ENCODE assay signal across 32 cellular contexts in the genomic region with DNA sequence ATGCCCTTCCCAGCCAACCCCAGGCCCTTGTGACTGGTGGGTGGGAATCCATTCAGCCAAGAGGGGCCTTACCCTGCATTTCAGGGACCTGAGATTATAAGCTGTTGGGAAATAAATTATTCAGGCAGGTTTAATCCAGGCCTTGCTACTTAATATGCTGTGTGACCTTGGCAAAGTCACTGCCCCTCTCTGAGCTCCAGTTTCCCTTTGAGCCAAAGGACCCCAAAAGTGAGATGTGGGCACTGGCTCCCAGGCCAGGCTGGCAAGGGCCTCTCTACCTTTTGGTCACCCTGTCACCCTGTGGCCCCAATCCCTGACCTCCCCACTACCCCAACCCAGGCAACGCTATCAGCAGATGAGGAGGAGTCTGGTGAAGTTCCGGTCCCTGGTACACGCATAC.
"Had no signal": no experiment of that assay in that cellular context is flagged by ENCODE, and none has a peak within 500 bp of the region (broad histone marks: within the 10 kb centered on the region; RNA-seq: fewer than 3 reads in every experiment).

No MANE protein-coding gene starts in this region.

- H3K36me3 ChIP-seq: ovary, spleen, suprapubic skin, tibial artery, transverse colon, upper lobe of right lung, uterus had no signal

- H3K4me3 ChIP-seq: ovary, psoas muscle, skin epidermis, smooth muscle cell, spleen, suprapubic skin, testis, tibial artery, transverse colon, upper lobe of right lung, uterus had no signal

- H3K27ac Mint-ChIP-seq: natural killer cell treated with Interleukin-12 subunit alpha and Interleukin-12 subunit beta and Interleukin-15 and Interleukin-18, amount 100 ng/mL, for 72 hours; nephron progenitor cell; progenitor cell of endocrine pancreas; stimulated activated memory B cell treated with anti-CD40 and anti-IgM and Interleukin-4, amounts not matched to agents 10 μg/mL and 1 μg/mL and 100 μg/mL, for 72 hours; type B pancreatic cell had no signal

- H3K27me3 Mint-ChIP-seq: natural killer cell treated with Interleukin-12 subunit alpha and Interleukin-12 subunit beta and Interleukin-15 and Interleukin-18, amount 100 ng/mL, for 72 hours; progenitor cell of endocrine pancreas; stimulated activated memory B cell treated with anti-CD40 and anti-IgM and Interleukin-4, amounts not matched to agents 10 μg/mL and 1 μg/mL and 100 μg/mL, for 72 hours; stimulated activated naive CD8-positive, alpha-beta T cell treated with anti-CD3 and anti-CD28 coated beads, Interleukin-15, amount 100 ng/mL, for 72 hours; type B pancreatic cell had no signal

- H3K9ac ChIP-seq: parathyroid adenoma had no signal

- H3K27me3 ChIP-seq: ovary, suprapubic skin, testis, upper lobe of right lung, uterus had no signal

- H2AFZ ChIP-seq: parathyroid adenoma had no signal

- H3K9me3 ChIP-seq: ovary, psoas muscle, spleen, suprapubic skin, testis, tibial artery, transverse colon, upper lobe of right lung, uterus had no signal

- DNase-seq: naive thymus-derived CD8-positive, alpha-beta T cell; nephron progenitor cell; occipital lobe; ovary; posterior cingulate gyrus; psoas muscle; spleen; stimulated activated CD4-positive, alpha-beta T cell treated with anti-CD3 and anti-CD28 coated beads, Interleukin-12 subunit alpha, Interleukin-12 subunit beta, amount 100 ng/mL, for 4 hours; stimulated activated CD4-positive, alpha-beta T cell treated with anti-CD3 and anti-CD28 coated beads, Interleukin-1b, Interleukin-23, amount 100 ng/mL, for 48 hours; stimulated activated CD4-positive, alpha-beta T cell treated with anti-CD3 and anti-CD28 coated beads, Interleukin-4, amount 100 ng/mL, for 1 hour; stimulated activated CD4-positive, alpha-beta T cell treated with anti-CD3 and anti-CD28 coated beads, Interleukin-4, amount 100 ng/mL, for 4 hours; stimulated activated CD8-positive, alpha-beta memory T cell treated with anti-CD3 and anti-CD28 coated beads, Interleukin-4, amount 100 ng/mL, for 48 hours; stimulated activated naive CD4-positive, alpha-beta T cell; stimulated activated naive CD8-positive, alpha-beta T cell treated with anti-CD3 and anti-CD28 coated beads, Interleukin-15, amount 100 ng/mL, for 72 hours; stimulated activated naive CD8-positive, alpha-beta T cell treated with anti-CD3 and anti-CD28 coated beads, Interleukin-15, Interleukin-2, amounts not matched to agents 100 U/mL and 50 U/mL, for 24 hours; substantia nigra; testis; tibial artery; transverse colon; upper lobe of right lung; uterus had no signal

- ATAC-seq: naive thymus-derived CD8-positive, alpha-beta T cell; natural killer cell treated with Interleukin-12 subunit alpha and Interleukin-12 subunit beta and Interleukin-15 and Interleukin-18, amount 100 ng/mL, for 72 hours; psoas muscle; right cardiac atrium; sciatic nerve; stimulated activated memory B cell treated with anti-CD40 and anti-IgM and Interleukin-4, amounts not matched to agents 10 μg/mL and 1 μg/mL and 100 μg/mL, for 72 hours; stimulated activated naive CD8-positive, alpha-beta T cell treated with anti-CD3 and anti-CD28 coated beads, Interleukin-15, amount 100 ng/mL, for 72 hours; stimulated activated naive CD8-positive, alpha-beta T cell treated with anti-CD3 and anti-CD28 coated beads, Interleukin-15, Interleukin-2, amounts not matched to agents 100 U/mL and 50 U/mL, for 24 hours had no signal

- H3K27ac ChIP-seq: ovary, parathyroid adenoma, psoas muscle, skin epidermis, spleen, suprapubic skin, testis, tibial artery, transverse colon, upper lobe of right lung, uterus had no signal

- H3K79me2 ChIP-seq: parathyroid adenoma had no signal

- H3K4me3 Mint-ChIP-seq: naive thymus-derived CD8-positive, alpha-beta T cell; natural killer cell treated with Interleukin-12 subunit alpha and Interleukin-12 subunit beta and Interleukin-15 and Interleukin-18, amount 100 ng/mL, for 72 hours; nephron progenitor cell; neural crest cell; stimulated activated memory B cell treated with anti-CD40 and anti-IgM and Interleukin-4, amounts not matched to agents 10 μg/mL and 1 μg/mL and 100 μg/mL, for 72 hours; stimulated activated naive CD8-positive, alpha-beta T cell treated with anti-CD3 and anti-CD28 coated beads, Interleukin-15, amount 100 ng/mL, for 72 hours; type B pancreatic cell had no signal

- H3K4me2 ChIP-seq: smooth muscle cell had no signal

- H3K9me3 Mint-ChIP-seq: naive thymus-derived CD8-positive, alpha-beta T cell; natural killer cell treated with Interleukin-12 subunit alpha and Interleukin-12 subunit beta and Interleukin-15 and Interleukin-18, amount 100 ng/mL, for 72 hours; nephron progenitor cell; neural crest cell; stimulated activated memory B cell treated with anti-CD40 and anti-IgM and Interleukin-4, amounts not matched to agents 10 μg/mL and 1 μg/mL and 100 μg/mL, for 72 hours; stimulated activated naive CD8-positive, alpha-beta T cell treated with anti-CD3 and anti-CD28 coated beads, Interleukin-15, amount 100 ng/mL, for 72 hours; type B pancreatic cell had no signal

- H3K4me1 ChIP-seq: parathyroid adenoma, psoas muscle, transverse colon, upper lobe of right lung, uterus had no signal

- H3K4me1 Mint-ChIP-seq: stimulated activated naive CD8-positive, alpha-beta T cell treated with anti-CD3 and anti-CD28 coated beads, Interleukin-15, amount 100 ng/mL, for 72 hours had no signal

- H3K36me3 Mint-ChIP-seq: naive thymus-derived CD8-positive, alpha-beta T cell; natural killer cell treated with Interleukin-12 subunit alpha and Interleukin-12 subunit beta and Interleukin-15 and Interleukin-18, amount 100 ng/mL, for 72 hours; stimulated activated memory B cell treated with anti-CD40 and anti-IgM and Interleukin-4, amounts not matched to agents 10 μg/mL and 1 μg/mL and 100 μg/mL, for 72 hours; type B pancreatic cell had no signal
